In the genomic region with DNA sequence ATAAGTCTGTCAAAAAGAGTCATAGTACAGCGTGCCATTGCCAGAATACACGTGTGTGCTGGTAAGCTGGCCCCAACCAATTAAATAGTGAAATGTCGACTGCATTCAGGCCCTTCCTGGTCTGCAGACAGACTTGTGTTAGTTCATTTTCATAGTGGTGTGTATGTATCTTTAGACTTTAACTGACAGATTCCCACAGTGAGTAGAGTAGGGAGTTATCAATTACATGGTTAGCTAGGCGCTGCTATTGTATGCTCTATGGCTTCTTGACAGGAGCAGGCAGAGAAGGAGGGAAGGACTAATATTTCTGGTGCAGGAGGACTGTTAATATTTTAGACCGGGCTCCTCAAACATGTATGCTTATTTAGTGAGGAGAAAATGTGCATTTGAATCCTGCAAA, we compare ENCODE assay signal across 20 cellular contexts.
"Had no signal": no experiment of that assay in that cellular context is flagged by ENCODE, and none has a peak within 500 bp of the region (broad histone marks: within the 10 kb centered on the region; RNA-seq: fewer than 3 reads in every experiment).

No MANE protein-coding gene starts in this region.

- H3K27me3 ChIP-seq: colonic mucosa, esophagus muscularis mucosa, gastroesophageal sphincter, heart left ventricle, hepatocyte, left lung had no signal

- H3K36me3 Mint-ChIP-seq: mesothelial cell of epicardium had no signal

- H3K36me3 ChIP-seq: colonic mucosa, esophagus muscularis mucosa, gastroesophageal sphincter, heart left ventricle, left lung, lower lobe of right lung had no signal

- H3K27ac Mint-ChIP-seq: dendritic cell treated with granulocyte-macrophage colony-stimulating factor and Interleukin-4, amounts not matched to agents 40 ng/mL and 50 ng/mL, for 4 days; effector memory CD8-positive, alpha-beta T cell; endodermal cell; mesothelial cell of epicardium had no signal

- H3K4me2 ChIP-seq: hepatocyte had no signal

- ATAC-seq: effector memory CD8-positive, alpha-beta T cell; foreskin keratinocyte; gastroesophageal sphincter; heart left ventricle; left cardiac atrium; left lung; left ventricle myocardium superior; lower lobe of right lung; mucosa of descending colon had no signal

- H3K4me3 Mint-ChIP-seq: dendritic cell treated with granulocyte-macrophage colony-stimulating factor and Interleukin-4, amounts not matched to agents 40 ng/mL and 50 ng/mL, for 4 days; effector memory CD8-positive, alpha-beta T cell; endodermal cell; mesothelial cell of epicardium had no signal

- H3K4me1 ChIP-seq: colonic mucosa, gastroesophageal sphincter, left lung, lower lobe of right lung had no signal

- H3K27ac ChIP-seq: colonic mucosa, esophagus muscularis mucosa, foreskin keratinocyte, gastroesophageal sphincter, heart left ventricle, hepatocyte, left lung, lower lobe of right lung had no signal

- H3K9me3 ChIP-seq: colonic mucosa, lower lobe of right lung, mucosa of descending colon had no signal

- DNase-seq: cerebellar nuclear complex; colonic mucosa; cortex of kidney; effector CD8-positive, alpha-beta T cell; effector memory CD8-positive, alpha-beta T cell; endodermal cell; foreskin keratinocyte; heart left ventricle; hypothalamus; left cardiac atrium; left lung; left ventricle myocardium superior; lower lobe of right lung; mesenchymal stem cell; mucosa of descending colon had no signal

- H3K9me3 Mint-ChIP-seq: effector memory CD8-positive, alpha-beta T cell; endodermal cell; mesothelial cell of epicardium had no signal

- H3K27me3 Mint-ChIP-seq: effector memory CD8-positive, alpha-beta T cell had no signal

- H3K4me1 Mint-ChIP-seq: endodermal cell had no signal

- H2AFZ ChIP-seq: hepatocyte had no signal

- H3K4me3 ChIP-seq: colonic mucosa, esophagus muscularis mucosa, gastroesophageal sphincter, heart left ventricle, hepatocyte, left lung, lower lobe of right lung, mucosa of descending colon had no signal
